18 cellular contexts compared by ENCODE assay signal in the genomic region with DNA sequence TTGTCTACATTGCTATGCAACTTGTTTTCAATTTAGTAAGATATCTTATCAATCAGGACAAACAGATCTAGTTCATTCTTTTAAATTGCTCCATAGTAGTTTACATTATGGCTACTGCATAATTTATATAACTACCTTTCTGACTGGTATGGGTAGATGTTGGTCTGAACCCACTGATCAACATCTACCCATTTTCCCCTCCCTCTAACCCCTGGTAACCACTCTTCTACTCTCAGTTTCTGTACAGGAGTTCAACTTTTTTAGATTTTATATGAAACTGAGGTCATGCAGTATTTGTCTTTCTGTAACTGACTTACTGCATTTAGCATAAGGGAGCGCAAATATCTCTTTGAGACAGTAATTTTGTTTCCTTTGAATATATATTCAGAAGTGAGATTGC.
"Had no signal": no experiment of that assay in that cellular context is flagged by ENCODE, and none has a peak within 500 bp of the region (broad histone marks: within the 10 kb centered on the region; RNA-seq: fewer than 3 reads in every experiment).

No MANE protein-coding gene starts in this region.

- H3K4me3 ChIP-seq: body of pancreas, coronary artery, left ventricle myocardium inferior, pancreas, tibial artery had no signal

- H3K9me3 Mint-ChIP-seq: activated B cell treated with CpG ODN at 0.5 μM for 24 hours; activated T-helper 2 cell treated with anti-CD3 and anti-CD28 coated beads, Interferon-gamma antibody, Interleukin-2, Interleukin-4, amounts not matched to agents 10 μg/mL and 5 μg/mL and 100 μg/mL, durations not matched to agents 14 hours and 24 hours and 36 hours; naive thymus-derived CD8-positive, alpha-beta T cell had no signal

- H3K27me3 Mint-ChIP-seq: activated B cell treated with CpG ODN at 0.5 μM for 24 hours; naive thymus-derived CD8-positive, alpha-beta T cell had no signal

- H3K27ac ChIP-seq: body of pancreas, coronary artery, left ventricle myocardium inferior, pancreas, tibial artery had no signal

- H3K4me1 Mint-ChIP-seq: activated B cell treated with CpG ODN at 0.5 μM for 24 hours had no signal

- DNase-seq: activated B cell treated with CpG ODN at 0.5 μM for 24 hours; activated CD4-positive, alpha-beta T cell treated with anti-CD3 and anti-CD28 coated beads, Interleukin-2, amount 50 U/mL, for 48 hours; activated CD8-positive, alpha-beta memory T cell treated with anti-CD3 and anti-CD28 coated beads, Interleukin-2, amount 50 U/mL, for 4 hours; activated naive CD4-positive, alpha-beta T cell treated with anti-CD3 and anti-CD28 coated beads, Interleukin-2, amount 50 U/mL, for 16 hours; amygdala; body of pancreas; central memory CD4-positive, alpha-beta T cell; effector CD4-positive, alpha-beta T cell; foreskin fibroblast; hippocampal formation; kidney; left ventricle myocardium inferior; naive thymus-derived CD8-positive, alpha-beta T cell; pancreas; tibial artery had no signal

- ATAC-seq: body of pancreas; naive thymus-derived CD8-positive, alpha-beta T cell; pancreas; sciatic nerve had no signal

- H3K4me1 ChIP-seq: body of pancreas, left ventricle myocardium inferior, pancreas, tibial artery had no signal

- H3K9me3 ChIP-seq: body of pancreas, left ventricle myocardium inferior, pancreas, tibial artery had no signal

- H3K27ac Mint-ChIP-seq: activated T-helper 2 cell treated with anti-CD3 and anti-CD28 coated beads, Interferon-gamma antibody, Interleukin-2, Interleukin-4, amounts not matched to agents 10 μg/mL and 5 μg/mL and 100 μg/mL, durations not matched to agents 14 hours and 24 hours and 36 hours had no signal

- H3K27me3 ChIP-seq: body of pancreas, pancreas, tibial artery had no signal

- H3K4me3 Mint-ChIP-seq: activated B cell treated with CpG ODN at 0.5 μM for 24 hours; naive thymus-derived CD8-positive, alpha-beta T cell had no signal
